Comparison of ENCODE assay signal across 23 cellular contexts in genomic region chr4:147691820-147692219, GRCh38.
"Had no signal": no experiment of that assay in that cellular context is flagged by ENCODE, and none has a peak within 500 bp of the region (broad histone marks: within the 10 kb centered on the region; RNA-seq: fewer than 3 reads in every experiment).

No MANE protein-coding gene starts in this region.

- H3K4me1 ChIP-seq: left ventricle myocardium inferior, prostate gland, sigmoid colon, spleen, suprapubic skin, tibial artery, uterus had no signal

- ATAC-seq: natural killer cell; right cardiac atrium; stimulated activated effector memory CD8-positive, alpha-beta T cell treated with anti-CD3 and anti-CD28 coated beads, Interleukin-12 subunit alpha, Interleukin-12 subunit beta, amount 100 ng/mL, for 72 hours had no signal

- H3K27me3 ChIP-seq: pancreas, sigmoid colon, suprapubic skin, uterus had no signal

- H3K4me3 ChIP-seq: left ventricle myocardium inferior, lung, pancreas, prostate gland, sigmoid colon, spleen, suprapubic skin, thoracic aorta, tibial artery, uterus had no signal

- H3K36me3 ChIP-seq: left ventricle myocardium inferior, pancreas, prostate gland, sigmoid colon, spleen, suprapubic skin, thoracic aorta, tibial artery, uterus had no signal

- H3K27ac ChIP-seq: left ventricle myocardium inferior, pancreas, prostate gland, sigmoid colon, spleen, suprapubic skin, thoracic aorta, tibial artery, uterus had no signal

- FAIRE-seq: pancreas, small intestine had no signal

- H3K9me3 ChIP-seq: left ventricle myocardium inferior, pancreas, prostate gland, sigmoid colon, spleen, suprapubic skin, thoracic aorta, tibial artery, uterus had no signal

- DNase-seq: islet precursor cell; left ventricle myocardium inferior; mesendoderm; naive B cell; natural killer cell; nephron progenitor cell; pancreas; posterior cingulate gyrus; retina; right cardiac atrium; sigmoid colon; small intestine; spleen; stimulated activated CD4-positive, alpha-beta T cell treated with anti-CD3 and anti-CD28 coated beads, Interleukin-4, amount 100 ng/mL, for 24 hours; stimulated activated naive CD4-positive, alpha-beta T cell; tibial artery; trophoblast cell; uterus had no signal
